In genomic region chr1:41827991-41828570, GRCh38 we compare ENCODE assay signal across 17 cellular contexts.
"Had no signal": no experiment of that assay in that cellular context is flagged by ENCODE, and none has a peak within 500 bp of the region (broad histone marks: within the 10 kb centered on the region; RNA-seq: fewer than 3 reads in every experiment).

No MANE protein-coding gene starts in this region.

- DNase-seq: activated B cell treated with CpG ODN at 0.5 μM for 24 hours; activated CD4-positive, alpha-beta T cell treated with anti-CD3 and anti-CD28 coated beads, Interleukin-2, amount 10 ng/mL, durations not matched to agents 24 days and 14 days; activated naive CD4-positive, alpha-beta T cell treated with Interleukin-2 at 50 U/mL for 16 hours; body of pancreas; cerebellar nuclear complex; dermis blood vessel endothelial cell; hippocampal formation; lower lobe of right lung; retina; stimulated activated CD4-positive, alpha-beta T cell treated with anti-CD3 and anti-CD28 coated beads, Interleukin-1b, Interleukin-23, amount 100 ng/mL, for 48 hours; stimulated activated naive B cell treated with anti-CD40 and anti-IgM and Interleukin-4, amounts not matched to agents 10 μg/mL and 1 μg/mL and 100 μg/mL, for 72 hours; substantia nigra; T-helper 2 cell; transverse colon had no signal

- H3K27me3 ChIP-seq: body of pancreas, gastroesophageal sphincter, transverse colon had no signal

- H3K27ac ChIP-seq: body of pancreas, gastroesophageal sphincter, lower lobe of right lung, parathyroid adenoma, transverse colon had no signal

- ATAC-seq: body of pancreas; esophagus mucosa; gastroesophageal sphincter; lower lobe of right lung; stimulated activated naive B cell treated with anti-CD40 and anti-IgM and Interleukin-4, amounts not matched to agents 10 μg/mL and 1 μg/mL and 100 μg/mL, for 72 hours had no signal

- H3K9me3 ChIP-seq: body of pancreas, gastroesophageal sphincter, lower lobe of right lung, transverse colon had no signal

- H3K4me3 ChIP-seq: body of pancreas, gastroesophageal sphincter, lower lobe of right lung, transverse colon had no signal

- H3K36me3 ChIP-seq: gastroesophageal sphincter, lower lobe of right lung, transverse colon had no signal
